ENCODE assay signal across 8 cellular contexts in the genomic region with DNA sequence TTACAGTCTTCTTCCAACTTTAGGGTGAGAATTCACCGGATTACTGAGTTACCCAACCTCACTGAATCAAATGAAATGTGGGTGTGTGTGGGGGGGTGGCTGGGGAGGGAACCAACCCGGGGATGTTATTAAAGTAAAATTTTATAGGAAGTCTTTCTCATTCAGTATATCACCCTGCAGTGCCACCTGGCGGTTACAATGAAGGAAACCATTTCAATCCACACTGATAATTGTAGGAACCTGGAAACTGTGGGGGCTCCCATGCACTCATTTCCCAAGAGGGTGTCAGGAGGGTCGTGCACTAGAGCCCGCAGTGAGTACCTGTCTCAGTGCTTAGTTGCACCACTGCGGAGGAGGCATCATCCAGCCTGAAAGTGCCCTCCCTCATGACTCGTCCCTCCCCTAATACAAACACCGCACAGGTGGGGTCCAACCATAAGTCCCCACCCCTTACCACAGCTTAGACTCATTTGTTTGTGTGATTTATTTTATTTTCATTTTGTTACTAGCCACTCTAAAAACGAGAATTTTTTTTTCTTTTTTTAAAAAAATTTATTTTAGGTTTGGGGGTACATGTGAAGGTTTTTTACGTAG. TPM values are rescaled to one million over a fixed set of nuclear protein-coding genes. Genes with fewer than 3 reads are reported as not detected.
A peak's percentile ranks its signal among the peaks of the same experiment; 100 is the strongest.
DNase-seq lines count a peak whose midpoint lies in the region; ATAC-seq, FAIRE-seq and TF ChIP-seq lines count a peak whose summit lies in the region.

No MANE protein-coding gene starts in this region.

- H2BK120ac ChIP-seq in H1 (replicated peaks; ENCODE audit: low read depth, low read length): no peak overlapping the region

- no peaks in the 10 kb centered on the region for H3K23me2 ChIP-seq in H1 (ENCODE audit: low read depth, low read length)

- no peak overlapping the region for H4K5ac ChIP-seq in H1 (ENCODE audit: insufficient read length, low read depth, low read length)

- TF ChIP-seq CTCF in H1 (IDR thresholded peaks at IDR 0.05; ENCODE audit: control extremely low read depth in 1 of 3, insufficient read depth in 1 of 3, low read depth in 1 of 3, low read length in 3 of 3) (peak in 2 of 3 experiments; percentile 50 to 55; a peak in 3 of 4 replicates), mucosa of descending colon (IDR thresholded peaks at IDR 0.05) (no peak), testis (IDR thresholded peaks at IDR 0.05) (peak in 2 of 3 experiments; percentile 10 to 63)

- H3K79me1 ChIP-seq in H1 (ENCODE audit: low read depth, low read length): no peaks in the 10 kb centered on the region

- H3K9me3 ChIP-seq in H1 (ENCODE audit: insufficient read depth in 2 of 2, low read depth in 1 of 2, low read length in 1 of 2) (no peaks in the 10 kb centered on the region), mucosa of descending colon (no peaks in the 10 kb centered on the region), testis (no peaks in the 10 kb centered on the region)

- no peak overlapping the region for H3K27ac Mint-ChIP-seq in activated CD4-positive, alpha-beta T cell treated with anti-CD3 and anti-CD28 coated beads for 36 hours

- H3K27me3 ChIP-seq in H1 (replicated peaks in 1 of 4; ENCODE audit: control insufficient read depth in 3 of 4, extremely low read depth in 1 of 4, insufficient read depth in 3 of 4, low read length in 3 of 4) (no peaks in the 10 kb centered on the region), testis (no peaks in the 10 kb centered on the region)

- ATAC-seq in activated CD4-positive, alpha-beta T cell treated with anti-CD3 and anti-CD28 coated beads for 36 hours: no peak
- ATAC-seq in mucosa of descending colon: peak; percentile 65
- no peak for ATAC-seq in HG03196 (IDR thresholded peaks at IDR 0.05; ENCODE audit: unreplicated experiment)

- no peak overlapping the region for H2AK5ac ChIP-seq in H1 (ENCODE audit: low read depth, low read length)

- no peak overlapping the region for H3K14ac ChIP-seq in H1 (ENCODE audit: insufficient read length)

- TF ChIP-seq RAD21 in H1 (IDR thresholded peaks at IDR 0.05 in 1 of 2, conservative IDR thresholded peaks at IDR 0.05 in 1 of 2; ENCODE audit: low read depth in 2 of 2, low read length in 2 of 2): peak; percentile 70 to 79

- no peak overlapping the region for H2AFZ ChIP-seq in H1 (ENCODE audit: low read length)

- 50% methylated on average over 10 of the region's 10 CpGs; no CpG with 5 or more reads in 1 of the 2 experiments for WGBS in H1 (ENCODE audit: extremely low coverage in 1 of 2, insufficient coverage in 1 of 2, insufficient read length in 1 of 2, insufficient replicate concordance in 2 of 2, low coverage in 1 of 2, low lambda C conversion rate in 2 of 2, missing lambda C conversion rate in 1 of 2), 2 experiments
- 37 to 38% methylated on average over 10 of the region's 10 CpGs for WGBS in testis, 2 donors

- no peak overlapping the region for H3K56ac ChIP-seq in H1 (replicated peaks; ENCODE audit: insufficient read length, low read depth, low read length)

- POLR2A ChIA-PET in activated CD4-positive, alpha-beta T cell treated with anti-CD3 and anti-CD28 coated beads for 36 hours (lab: Charles Lee): no interaction called here
- POLR2A ChIA-PET in H1 (lab: Charles Lee; ENCODE audit: partially characterized antibody): no interaction called here

- H3K9ac ChIP-seq in H1 (replicated peaks in 1 of 4; ENCODE audit: extremely low read depth in 1 of 4, low read depth in 3 of 4, low read length in 3 of 4): no peak overlapping the region

- H2BK15ac ChIP-seq in H1 (ENCODE audit: low read length): no peak overlapping the region

- peak overlapping the region; percentile 96 for H4K91ac ChIP-seq in H1 (replicated peaks; ENCODE audit: insufficient read length, low read length)

- H3K4me3 Mint-ChIP-seq in activated CD4-positive, alpha-beta T cell treated with anti-CD3 and anti-CD28 coated beads for 36 hours: no peak overlapping the region

- H3K4me1 Mint-ChIP-seq in activated CD4-positive, alpha-beta T cell treated with anti-CD3 and anti-CD28 coated beads for 36 hours: no peaks in the 10 kb centered on the region

- H3K4me2 ChIP-seq in H1 (ENCODE audit: insufficient read depth in 1 of 2, low read depth in 2 of 2, low read length in 2 of 2): no peak overlapping the region

- no peak for TF ChIP-seq EP300 in H1 (IDR thresholded peaks at IDR 0.05; ENCODE audit: borderline replicate concordance in 1 of 2, low read depth in 2 of 2, low read length in 2 of 2)

- TF ChIP-seq POLR2A in H1 (IDR thresholded peaks at IDR 0.05; ENCODE audit: control extremely low read depth in 1 of 2, low read depth in 2 of 2, low read length in 2 of 2): no peak
- no peak for TF ChIP-seq POLR2A in testis (IDR thresholded peaks at IDR 0.05)

- no peak overlapping the region for H2BK12ac ChIP-seq in H1 (ENCODE audit: low read depth, low read length)

- no peak overlapping the region for H4K8ac ChIP-seq in H1 (ENCODE audit: extremely low read depth, insufficient read depth, low read length)

- no peak overlapping the region; the same call in 1 of the 2 replicates for H2BK5ac ChIP-seq in H1 (ENCODE audit: low read depth, low read length)

- H3K27me3 Mint-ChIP-seq in activated CD4-positive, alpha-beta T cell treated with anti-CD3 and anti-CD28 coated beads for 36 hours: peaks cover 11% of the 10 kb centered on the region

- intact Hi-C loops in activated CD4-positive, alpha-beta T cell treated with anti-CD3 and anti-CD28 coated beads for 36 hours (cut with DNase I, micrococcal nuclease): loop anchor here (1.0 kb wide), 1 partner anchor 198 kb away; no protein-coding TSS in a partner anchor
- intact Hi-C loops in mucosa of descending colon (cut with DNase I, micrococcal nuclease): loop anchor here (5.0 kb wide), 1 partner anchor 199 kb away; no protein-coding TSS in a partner anchor
- intact Hi-C loops in testis (cut with DNase I; ENCODE audit: low total_unique reads): no loop called here

- no peak overlapping the region for H3K23ac ChIP-seq in H1 (ENCODE audit: insufficient read length)

- H4K20me1 ChIP-seq in H1 (replicated peaks in 1 of 2; ENCODE audit: control insufficient read depth in 1 of 2, insufficient read depth in 2 of 2, low read length in 2 of 2): no peaks in the 10 kb centered on the region

- no peaks in the 10 kb centered on the region for H3K79me2 ChIP-seq in H1 (ENCODE audit: control insufficient read depth in 1 of 2, insufficient read depth in 2 of 2, low read length in 2 of 2)

- FAIRE-seq in H1 (lab: Jason Lieb, UNC): no peak

- H3K4me3 ChIP-seq in H1 (ENCODE audit: extremely low read depth in 1 of 4, insufficient read depth in 2 of 4, low read depth in 3 of 4, low read length in 4 of 4) (no peak overlapping the region), mucosa of descending colon (no peak overlapping the region), testis (no peak overlapping the region)

- peak overlapping the region; percentile 93 for H3K4ac ChIP-seq in H1 (replicated peaks; ENCODE audit: insufficient read length, low read depth, low read length)

- no peaks in the 10 kb centered on the region for H3K36me3 Mint-ChIP-seq in activated CD4-positive, alpha-beta T cell treated with anti-CD3 and anti-CD28 coated beads for 36 hours (ENCODE audit: low read depth)

- CTCF ChIA-PET in activated CD4-positive, alpha-beta T cell treated with anti-CD3 and anti-CD28 coated beads for 36 hours (lab: Charles Lee): interaction anchor here (0.6 to 5.5 kb wide), 6 partner anchors 21 to 198 kb away, joined by 3 to 33 read pairs (median 3); no protein-coding TSS in a partner anchor
- CTCF ChIA-PET in H1 (lab: Charles Lee; ENCODE audit: partially characterized antibody): interaction anchor here (0.6 to 9.2 kb wide), 18 partner anchors 9 to 201 kb away, joined by 3 to 62 read pairs (median 4); no protein-coding TSS in a partner anchor

- no peak overlapping the region for H3K27ac ChIP-seq in H1 (ENCODE audit: low read depth, low read length)
- H3K27ac ChIP-seq in testis: no peak overlapping the region

- no peaks in the 10 kb centered on the region for H3K36me3 ChIP-seq in H1 (ENCODE audit: control insufficient read depth in 2 of 4, insufficient read depth in 4 of 4, low read length in 3 of 4)
- no peaks in the 10 kb centered on the region for H3K36me3 ChIP-seq in mucosa of descending colon (ENCODE audit: low read depth)
- no peaks in the 10 kb centered on the region for H3K36me3 ChIP-seq in testis (ENCODE audit: low read depth, missing control alignments)

- H3K4me1 ChIP-seq in H1 (replicated peaks in 1 of 4; ENCODE audit: control insufficient read depth in 3 of 4, insufficient read depth in 4 of 4, low read length in 3 of 4) (peaks cover 0 to 4% (median 1%) of the 10 kb centered on the region in 4 experiments; a peak in 1 of 7 replicates), mucosa of descending colon (ENCODE audit: low read depth) (peaks cover 4% of the 10 kb centered on the region), testis (no peaks in the 10 kb centered on the region)

- H2BK20ac ChIP-seq in H1 (ENCODE audit: low read length): no peak overlapping the region

- no peak overlapping the region for H3K18ac ChIP-seq in H1 (ENCODE audit: extremely low read depth, low read length)

- no peaks in the 10 kb centered on the region for H3K9me3 Mint-ChIP-seq in activated CD4-positive, alpha-beta T cell treated with anti-CD3 and anti-CD28 coated beads for 36 hours (ENCODE audit: low read depth)

- DNase-seq in SHP77 (lab: John Stamatoyannopoulos, UW) (peak; percentile 4 to 54), SHP77 treated with DMSO at 0.1 percent for 48 hours (lab: John Stamatoyannopoulos, UW) (no peak), NCI-H1436 (lab: John Stamatoyannopoulos, UW) (peak; percentile 64), H1 (ENCODE audit: low read depth in 1 of 2, low spot score in 2 of 2) (peak in 1 of 2 experiments; percentile 73), mucosa of descending colon (peak in 2 of 3 donors; percentile 33 to 82), testis (peak; percentile 69)
- DNase-seq in activated CD4-positive, alpha-beta T cell treated with anti-CD3 and anti-CD28 coated beads for 36 hours: peak; percentile 66

TF ChIP-seq in H1, 55 proteins besides CTCF, POLR2A, EP300 and RAD21 (continues in another document):
- TF ChIP-seq NRF1 (IDR thresholded peaks at IDR 0.05; ENCODE audit: low read depth, low read length) (no peak), EZH2 (IDR thresholded peaks at IDR 0.05; ENCODE audit: low read depth, low read length, severe bottlenecking) (no peak)

RNA-seq across cellular contexts. Expression of gene IGSF5, which starts 29.1 kb away (rescaled TPM):
- not detected for total RNA-seq in activated CD4-positive, alpha-beta T cell treated with anti-CD3 and anti-CD28 coated beads for 36 hours
- 4.4 TPM in 2 replicates for total RNA-seq in H1 (2021; fragmentation: NEBNext Ultra II Directional; extraction: Animal tissue kit (Norgen Biotek cat#: 25700))
- polyA plus RNA-seq in H1 (2011; rRNA removed) (4.0 and 5.4 TPM in 2 replicates), testis (ENCODE audit: insufficient read depth, low read depth, low replicate concordance) (1.6 TPM)
- 5.9 TPM for polyA plus RNA-seq in H1 (2011; cell fraction: cytosol; rRNA removed)
- polyA plus RNA-seq in H1 (2011; cell fraction: nucleus; rRNA removed): 8.7 TPM
- polyA plus RNA-seq in H1 (2012, experiment 1 of 2): 3.1 to 4.7 TPM (median 4.4 TPM) in 4 replicates
- polyA plus RNA-seq in H1 (2012, experiment 2 of 2): 1.0 TPM
- 2.4 TPM for polyA plus RNA-seq in H1 (2013, experiment 1 of 2)
- polyA plus RNA-seq in H1 (2013, experiment 2 of 2): 2.8 TPM
- polyA minus RNA-seq in H1 (2011; rRNA and poly(A)+ RNA removed): 11.7 and 16.5 TPM in 2 replicates
- polyA minus RNA-seq in H1 (2011; cell fraction: cytosol; rRNA and poly(A)+ RNA removed): 4.3 TPM
- 20.9 TPM for polyA minus RNA-seq in H1 (2011; cell fraction: nucleus; rRNA and poly(A)+ RNA removed)
- total RNA-seq in mucosa of descending colon (under 1 TPM; 0.23 to 0.29 (median 0.25) TPM), testis (under 1 TPM; 0.39 to 0.62 TPM)
